In genomic region chr9:119803679-119804078, GRCh38 we compare ENCODE assay signal across 40 cellular contexts.
"Had no signal": no experiment of that assay in that cellular context is flagged by ENCODE, and none has a peak within 500 bp of the region (broad histone marks: within the 10 kb centered on the region; RNA-seq: fewer than 3 reads in every experiment).

No MANE protein-coding gene starts in this region.

- ATAC-seq: activated CD8-positive, alpha-beta memory T cell treated with anti-CD3 and anti-CD28 coated beads, Interleukin-2, amount 10 ng/mL, durations not matched to agents 7 days and 5 days; activated T-cell treated with anti-CD3 and anti-CD28 coated beads, Interleukin-2, amount 50 U/mL, for 72 hours; activated T-helper 17 cell treated with anti-CD3 and anti-CD28 coated beads, Interleukin-2, amount 50 U/mL, for 72 hours; PC-3; Right ventricle myocardium inferior; SK-N-SH treated with all-trans-retinoic acid at 6 μM for 48 hours had no signal

- H3K4me3 ChIP-seq: MG63 had no signal

- DNase-seq: activated CD4-positive, alpha-beta memory T cell treated with anti-CD3 and anti-CD28 coated beads, Interleukin-2, amount 10 ng/mL, durations not matched to agents 7 days and 5 days; activated CD4-positive, alpha-beta T cell treated with anti-CD3 and anti-CD28 coated beads for 1 hour; activated CD4-positive, alpha-beta T cell treated with anti-CD3 and anti-CD28 coated beads for 48 hours; activated CD4-positive, CD25-positive, alpha-beta regulatory T cell; activated CD8-positive, alpha-beta memory T cell treated with anti-CD3 and anti-CD28 coated beads for 24 hours; activated CD8-positive, alpha-beta memory T cell treated with anti-CD3 and anti-CD28 coated beads, Interleukin-2, amount 10 ng/mL, durations not matched to agents 7 days and 5 days; activated CD8-positive, alpha-beta memory T cell treated with anti-CD3 and anti-CD28 coated beads, Interleukin-2, amount 50 U/mL, for 48 hours; activated effector memory CD4-positive, alpha-beta T cell treated with anti-CD3 and anti-CD28 coated beads, Interleukin-2, amount 50 U/mL, for 16 hours; activated naive CD4-positive, alpha-beta T cell; activated naive CD4-positive, alpha-beta T cell treated with anti-CD3 and anti-CD28 coated beads, Interleukin-2, amount 50 U/mL, for 16 hours; activated naive CD8-positive, alpha-beta T cell treated with anti-CD3 and anti-CD28 coated beads for 36 hours; activated T-cell treated with anti-CD3 and anti-CD28 coated beads, Interleukin-2, amount 50 U/mL, for 1 hour; activated T-cell treated with anti-CD3 and anti-CD28 coated beads, Interleukin-2, amount 50 U/mL, for 72 hours; amniotic stem cell; aorta; brain microvascular endothelial cell; central memory CD4-positive, alpha-beta T cell; Kasumi-1; KG1; MG63; NCI-H1048; NCI-H1105 treated with DMSO at 0.1 percent for 48 hours; NCI-H1436; NCI-H1694; NCI-H1930; NCI-H2081 treated with DMSO at 0.1 percent for 48 hours; NCI-H226; NCI-H446 treated with DMSO at 0.1 percent for 48 hours; NCI-H524; PC-3; SIG-M5; SW 1271; T-helper 1 cell; T-helper 2 cell; T-helper 9 cell; WERI-Rb-1 had no signal

- H3K9me3 ChIP-seq: MG63 had no signal

- H3K27ac ChIP-seq: brain microvascular endothelial cell, RWPE1, WERI-Rb-1 had no signal

- H3K27me3 ChIP-seq: brain microvascular endothelial cell, MG63 had no signal

- H3K36me3 ChIP-seq: brain microvascular endothelial cell, MG63, WERI-Rb-1 had no signal
